Comparison of ENCODE assay signal across 8 cellular contexts in the genomic region with DNA sequence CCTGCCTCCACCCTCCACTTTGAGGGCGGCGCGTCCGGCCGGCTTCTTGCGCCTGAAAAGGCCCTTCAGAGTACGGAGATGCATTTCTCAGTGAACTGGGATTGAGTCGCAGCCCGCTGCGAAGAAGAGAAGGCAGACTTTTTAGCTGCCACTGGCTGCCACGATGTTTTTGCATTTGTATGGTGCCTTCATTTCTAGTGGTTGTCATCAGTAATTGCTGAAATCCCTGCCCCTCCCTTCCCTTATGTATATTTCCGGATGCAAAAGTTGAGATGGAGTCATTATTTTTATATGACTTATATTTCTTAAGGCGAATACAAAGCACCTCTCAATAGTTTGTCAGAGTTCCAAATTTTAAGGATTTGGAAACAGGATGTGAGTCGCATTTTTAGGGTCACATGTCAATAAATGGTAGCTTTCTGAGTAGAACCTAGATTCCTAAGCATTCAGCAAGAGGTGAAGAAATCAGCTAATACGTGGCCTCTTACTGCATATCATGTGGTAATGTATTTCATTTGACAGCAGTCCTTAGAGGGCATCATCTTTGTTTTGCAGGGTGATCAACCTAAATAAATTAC. TPM values are rescaled to one million over a fixed set of nuclear protein-coding genes. Genes with fewer than 3 reads are reported as not detected.
DNase-seq lines count a peak whose midpoint lies in the region; ATAC-seq lines count a peak whose summit lies in the region.

No MANE protein-coding gene starts in this region.

- no peak overlapping the region for H4K91ac ChIP-seq in neuronal stem cell (ENCODE audit: low read depth, low read length, poor library complexity)

- peak overlapping the region; percentile 45 for H3K4me2 ChIP-seq in neuronal stem cell (ENCODE audit: insufficient read depth, low read length, poor library complexity, severe bottlenecking)

- peak overlapping the region; percentile 56 for H3K14ac ChIP-seq in neuronal stem cell (ENCODE audit: low read length)

- no peak overlapping the region for H2BK5ac ChIP-seq in neuronal stem cell (ENCODE audit: low read length)

- no peak overlapping the region for H2BK12ac ChIP-seq in neuronal stem cell (ENCODE audit: low read length)

- WGBS in neuronal stem cell (ENCODE audit: extremely low coverage in 2 of 2, insufficient read length in 2 of 2, insufficient replicate concordance in 1 of 2), 2 donors = no CpG with 5 or more reads among the region's 15 CpGs

- no peak overlapping the region for H2BK15ac ChIP-seq in neuronal stem cell (ENCODE audit: low read length)

- H3K9me3 ChIP-seq in SJCRH30 (replicated peaks) (no peaks in the 10 kb centered on the region), endocrine pancreas (ENCODE audit: control insufficient read depth, low read length) (no peaks in the 10 kb centered on the region), neuronal stem cell (replicated peaks in 1 of 2; ENCODE audit: control insufficient read depth in 2 of 2, insufficient read depth in 1 of 2, low read depth in 1 of 2, low read length in 2 of 2) (no peaks in the 10 kb centered on the region)

- H3K27ac ChIP-seq in SJCRH30 (no peak overlapping the region; the same call in 1 of the 2 replicates), neuronal stem cell (replicated peaks; ENCODE audit: low read length) (no peak overlapping the region)

- no peaks in the 10 kb centered on the region for H3K4me1 ChIP-seq in SJCRH30
- peaks cover 5% of the 10 kb centered on the region for H3K4me1 ChIP-seq in endocrine pancreas (ENCODE audit: control insufficient read depth, insufficient read depth, low read length)
- peaks cover 3 to 7% of the 10 kb centered on the region in 2 donors for H3K4me1 ChIP-seq in neuronal stem cell (ENCODE audit: control insufficient read depth in 2 of 2, insufficient read depth in 1 of 2, low read depth in 1 of 2, low read length in 2 of 2)

- no peak overlapping the region for H2AK5ac ChIP-seq in neuronal stem cell (ENCODE audit: low read depth, low read length)

- peaks cover 3% of the 10 kb centered on the region for H3K79me1 ChIP-seq in neuronal stem cell (ENCODE audit: low read depth, low read length)

- no peaks in the 10 kb centered on the region for H3K27me3 ChIP-seq in SJCRH30
- no peaks in the 10 kb centered on the region for H3K27me3 ChIP-seq in endocrine pancreas (ENCODE audit: control insufficient read depth, insufficient read depth, low read length)
- H3K27me3 ChIP-seq in neuronal stem cell (ENCODE audit: control insufficient read depth in 3 of 3, insufficient read depth in 3 of 3, low read depth in 1 of 3, low read length in 3 of 3) = no peaks in the 10 kb centered on the region

- H3K18ac ChIP-seq in neuronal stem cell (ENCODE audit: low read length) = no peak overlapping the region

- H3K4ac ChIP-seq in neuronal stem cell (ENCODE audit: low read length) = no peak overlapping the region

- no peak overlapping the region for H4K8ac ChIP-seq in neuronal stem cell (ENCODE audit: low read depth, low read length)

- ATAC-seq in GM21576 (IDR thresholded peaks at IDR 0.05; ENCODE audit: unreplicated experiment) = no peak

- H3K9ac ChIP-seq in endocrine pancreas (ENCODE audit: control insufficient read depth, insufficient read depth, low read length) (peak overlapping the region; percentile 41), neuronal stem cell (ENCODE audit: low read depth, low read length, poor library complexity) (peak overlapping the region; percentile 90)

- DNase-seq in NCI-H82 (lab: John Stamatoyannopoulos, UW) = peak; percentile 15
- no peak for DNase-seq in NCI-H82 treated with DMSO at 0.1 percent for 48 hours (lab: John Stamatoyannopoulos, UW; ENCODE audit: unreplicated experiment)
- DNase-seq in SJCRH30 = no peak
- no peak for DNase-seq in neuronal stem cell (ENCODE audit: low spot score)
- DNase-seq in HPDE6-E6E7 (ENCODE audit: extremely low spot score) = no peak
- no peak for DNase-seq in NCI-H1048 (lab: John Stamatoyannopoulos, UW)

- no peaks in the 10 kb centered on the region for H3K36me3 ChIP-seq in SJCRH30
- H3K36me3 ChIP-seq in endocrine pancreas (ENCODE audit: control insufficient read depth, insufficient read depth, low read length) = no peaks in the 10 kb centered on the region
- H3K36me3 ChIP-seq in neuronal stem cell (replicated peaks in 1 of 2; ENCODE audit: control insufficient read depth in 2 of 2, insufficient read depth in 2 of 2, low read length in 2 of 2) = no peaks in the 10 kb centered on the region

- H2AFZ ChIP-seq in neuronal stem cell (ENCODE audit: low read length) = peak overlapping the region; percentile 88

- no peak overlapping the region for H3K23ac ChIP-seq in neuronal stem cell (ENCODE audit: low read depth, low read length, poor library complexity)

- H3K4me3 ChIP-seq in SJCRH30 (peak overlapping the region; percentile 70), endocrine pancreas (ENCODE audit: control insufficient read depth, insufficient read depth, low read length) (peak overlapping the region; percentile 84), neuronal stem cell (ENCODE audit: low read length in 2 of 2) (peak overlapping the region; percentile 75 to 96)

- H2BK120ac ChIP-seq in neuronal stem cell (ENCODE audit: low read depth, low read length) = no peak overlapping the region

RNA-seq across cellular contexts. Expression of gene ATP6AP2, which starts 0.7 kb away (rescaled TPM):
- total RNA-seq in SJCRH30 (2014; rRNA removed; shearing (Covaris generic)) = 44.7 and 47.3 TPM in 2 replicates
- polyA plus RNA-seq in neuronal stem cell (2013, experiment 1 of 2) = 32.3 TPM
- polyA plus RNA-seq in neuronal stem cell (2013, experiment 2 of 2) = 32.4 TPM

RNA-seq across cellular contexts. Expression of gene MPC1L, which starts 41.8 kb away (rescaled TPM):
- not detected in 2 replicates for total RNA-seq in SJCRH30 (2014; rRNA removed; shearing (Covaris generic))
- not detected for polyA plus RNA-seq in neuronal stem cell (2013, experiment 1 of 2)
- not detected for polyA plus RNA-seq in neuronal stem cell (2013, experiment 2 of 2)
